16 cellular contexts compared by ENCODE assay signal in the genomic region with DNA sequence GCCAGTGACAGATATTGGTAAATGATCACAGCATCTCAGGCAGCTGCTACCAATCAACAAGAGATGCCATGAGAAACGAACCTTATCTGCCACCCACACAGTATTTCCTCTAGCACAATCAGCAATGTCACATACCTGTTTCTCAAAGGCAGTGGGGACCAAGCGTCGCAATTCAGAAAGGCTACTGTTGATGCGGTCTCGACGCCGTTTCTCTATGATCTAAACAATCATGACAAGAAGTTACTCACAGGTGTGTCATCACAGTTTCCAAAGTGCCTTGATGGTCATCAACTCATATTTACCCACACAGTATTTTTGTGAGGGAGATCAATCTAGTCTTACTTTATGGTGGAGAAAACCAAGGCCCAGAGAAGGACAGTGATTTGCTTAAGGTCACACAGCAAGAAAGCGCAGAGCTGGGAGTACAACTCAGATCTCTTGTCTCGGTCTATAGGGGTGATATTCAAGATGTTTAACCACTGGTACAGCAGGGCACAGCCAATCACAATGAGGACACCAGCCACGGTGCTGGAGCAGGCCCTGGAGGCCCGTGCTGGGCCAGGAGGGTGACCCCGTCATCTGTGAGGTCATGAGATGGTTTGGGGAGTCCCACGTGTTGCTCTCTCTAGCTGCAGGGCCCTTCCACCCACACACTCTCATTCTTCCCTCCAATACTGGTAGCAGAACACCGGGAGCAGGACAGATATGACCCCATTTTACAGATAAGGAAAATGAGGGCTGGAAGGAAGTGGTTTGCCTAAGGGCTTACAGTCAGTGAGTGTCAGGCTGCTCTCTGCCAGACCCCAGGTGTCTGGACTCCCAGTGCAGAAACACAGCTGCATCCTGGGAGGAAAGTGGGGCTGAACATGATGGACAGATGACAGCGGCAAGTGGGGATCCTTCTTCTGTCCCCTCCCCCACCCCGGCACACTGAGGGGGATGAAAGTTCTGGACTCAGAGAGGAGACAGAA. TPM values are rescaled to one million over a fixed set of nuclear protein-coding genes. Genes with fewer than 3 reads are reported as not detected.
DNase-seq lines count a peak whose midpoint lies in the region; ATAC-seq and TF ChIP-seq lines count a peak whose summit lies in the region.
"Had no signal": no experiment of that assay in that cellular context is flagged by ENCODE, and none has a peak within 500 bp of the region (broad histone marks: within the 10 kb centered on the region; RNA-seq: fewer than 3 reads in every experiment).

No MANE protein-coding gene starts in this region.

- H3K27ac ChIP-seq in KOPT-K1 (ENCODE audit: low read depth, low read length, poor library complexity, severe bottlenecking) (peak overlapping the region; percentile 50), coronary artery (peak overlapping the region; percentile 90 to 96)
- H3K27ac ChIP-seq: left lung had no signal

- peak; percentile 67 for ATAC-seq in activated naive CD8-positive, alpha-beta T cell treated with anti-CD3 and anti-CD28 coated beads, Interleukin-2, amount 50 U/mL, for 24 hours
- peak; percentile 45 for ATAC-seq in stimulated activated naive CD8-positive, alpha-beta T cell treated with anti-CD3 and anti-CD28 coated beads, Interleukin-15, Interleukin-2, amounts not matched to agents 100 U/mL and 50 U/mL, for 24 hours
- no peak for ATAC-seq in GM18517 (IDR thresholded peaks at IDR 0.05; ENCODE audit: unreplicated experiment)
- ATAC-seq: Right ventricle myocardium inferior had no signal

- H3K36me3 Mint-ChIP-seq in activated naive CD8-positive, alpha-beta T cell treated with anti-CD3 and anti-CD28 coated beads, Interleukin-2, amount 50 U/mL, for 24 hours (ENCODE audit: low read depth) = no peaks in the 10 kb centered on the region
- H3K36me3 Mint-ChIP-seq in activated naive CD8-positive, alpha-beta T cell treated with anti-CD3 and anti-CD28 coated beads for 36 hours = no peaks in the 10 kb centered on the region

- DNase-seq in activated naive CD8-positive, alpha-beta T cell treated with anti-CD3 and anti-CD28 coated beads, Interleukin-2, amount 50 U/mL, for 24 hours = no peak
- no peak for DNase-seq in activated naive CD8-positive, alpha-beta T cell treated with anti-CD3 and anti-CD28 coated beads for 36 hours
- DNase-seq in coronary artery (ENCODE audit: low spot score) = no peak
- no peak for DNase-seq in stimulated activated naive CD8-positive, alpha-beta T cell treated with anti-CD3 and anti-CD28 coated beads, Interleukin-15, Interleukin-2, amounts not matched to agents 100 U/mL and 50 U/mL, for 24 hours
- DNase-seq in A172 (ENCODE audit: low spot score) = no peak
- DNase-seq in stimulated activated CD4-positive, alpha-beta T cell treated with anti-CD3 and anti-CD28 coated beads, Interleukin-4, amount 100 ng/mL, for 24 hours = no peak
- DNase-seq: anterior cingulate cortex, COR-L47, foreskin fibroblast, left lung, NCI-H345 had no signal

- H3K4me1 Mint-ChIP-seq in activated naive CD8-positive, alpha-beta T cell treated with anti-CD3 and anti-CD28 coated beads, Interleukin-2, amount 50 U/mL, for 24 hours = peaks cover 12% of the 10 kb centered on the region
- peaks cover 10% of the 10 kb centered on the region for H3K4me1 Mint-ChIP-seq in activated naive CD8-positive, alpha-beta T cell treated with anti-CD3 and anti-CD28 coated beads for 36 hours

- H3K4me3 ChIP-seq in coronary artery = peak overlapping the region; percentile 78

- peaks cover 13% of the 10 kb centered on the region for H3K27me3 Mint-ChIP-seq in activated naive CD8-positive, alpha-beta T cell treated with anti-CD3 and anti-CD28 coated beads, Interleukin-2, amount 50 U/mL, for 24 hours
- peaks cover 23% of the 10 kb centered on the region for H3K27me3 Mint-ChIP-seq in activated naive CD8-positive, alpha-beta T cell treated with anti-CD3 and anti-CD28 coated beads for 36 hours

- H3K9me3 Mint-ChIP-seq in activated naive CD8-positive, alpha-beta T cell treated with anti-CD3 and anti-CD28 coated beads, Interleukin-2, amount 50 U/mL, for 24 hours = no peaks in the 10 kb centered on the region
- H3K9me3 Mint-ChIP-seq in activated naive CD8-positive, alpha-beta T cell treated with anti-CD3 and anti-CD28 coated beads for 36 hours = no peaks in the 10 kb centered on the region

- H3K27ac Mint-ChIP-seq in activated naive CD8-positive, alpha-beta T cell treated with anti-CD3 and anti-CD28 coated beads, Interleukin-2, amount 50 U/mL, for 24 hours = no peak overlapping the region
- no peak overlapping the region for H3K27ac Mint-ChIP-seq in activated naive CD8-positive, alpha-beta T cell treated with anti-CD3 and anti-CD28 coated beads for 36 hours

- no peaks in the 10 kb centered on the region for H3K36me3 ChIP-seq in KOPT-K1 (ENCODE audit: insufficient read depth, low read length)

- no peaks in the 10 kb centered on the region for H3K9me3 ChIP-seq in KOPT-K1 (ENCODE audit: insufficient read depth, low read length, poor library complexity, severe bottlenecking)
- H3K9me3 ChIP-seq: left lung had no signal

- TF ChIP-seq CTCF in coronary artery (IDR thresholded peaks at IDR 0.05) = no peak

- no peak overlapping the region for H3K4me3 Mint-ChIP-seq in activated naive CD8-positive, alpha-beta T cell treated with anti-CD3 and anti-CD28 coated beads, Interleukin-2, amount 50 U/mL, for 24 hours
- H3K4me3 Mint-ChIP-seq in activated naive CD8-positive, alpha-beta T cell treated with anti-CD3 and anti-CD28 coated beads for 36 hours = no peak overlapping the region

RNA-seq across cellular contexts. Expression of gene HEYL, which starts 7.8 kb away (rescaled TPM):
- under 1 TPM; 0.08 to 0.26 TPM for total RNA-seq in activated naive CD8-positive, alpha-beta T cell treated with anti-CD3 and anti-CD28 coated beads for 36 hours
- total RNA-seq in A172 (2014; rRNA removed; shearing (Covaris generic)) = not detected in 2 replicates

RNA-seq across cellular contexts. Expression of gene NT5C1A, which starts 40.3 kb away (rescaled TPM):
- total RNA-seq in activated naive CD8-positive, alpha-beta T cell treated with anti-CD3 and anti-CD28 coated beads for 36 hours = under 1 TPM in 1 of 2 experiments, not detected in 1; 0.32 TPM
- total RNA-seq in A172 (2014; rRNA removed; shearing (Covaris generic)) = not detected in 2 replicates
- total RNA-seq: LHCN-M2; T-helper 2 cell treated with Interferon-gamma antibody and Interleukin-4, amounts not matched to agents 100 ng/mL and 5 ng/mL, for 36 hours had no signal

RNA-seq across cellular contexts. Expression of gene PABPC4, which starts 55.1 kb away (rescaled TPM):
- 100 to 1,000 TPM; 445 to 490 TPM for total RNA-seq in activated naive CD8-positive, alpha-beta T cell treated with anti-CD3 and anti-CD28 coated beads for 36 hours
- total RNA-seq in A172 (2014; rRNA removed; shearing (Covaris generic)) = 72.8 and 95.1 TPM in 2 replicates

RNA-seq across cellular contexts. Expression of gene HPCAL4, which starts 59.6 kb away (rescaled TPM):
- total RNA-seq in activated naive CD8-positive, alpha-beta T cell treated with anti-CD3 and anti-CD28 coated beads for 36 hours = 1 to 10 TPM; 1.8 to 2.2 TPM
- 0.05 TPM in 1 of 2 replicates, not detected in the other for total RNA-seq in A172 (2014; rRNA removed; shearing (Covaris generic))
